In genomic region chr16:78742501-78743283, GRCh38 we compare ENCODE assay signal across 9 cellular contexts.
A peak's percentile ranks its signal among the peaks of the same experiment; 100 is the strongest.
DNase-seq lines count a peak whose midpoint lies in the region; ATAC-seq, FAIRE-seq and TF ChIP-seq lines count a peak whose summit lies in the region.
"Had no signal": no experiment of that assay in that cellular context is flagged by ENCODE, and none has a peak within 500 bp of the region (broad histone marks: within the 10 kb centered on the region; RNA-seq: fewer than 3 reads in every experiment).

No MANE protein-coding gene starts in this region.

- H3K9me3 Mint-ChIP-seq in type B pancreatic cell (peaks cover 5% of the 10 kb centered on the region), mesothelial cell of epicardium (no peaks in the 10 kb centered on the region)

- RAD21 ChIA-PET in GM12878 (lab: Charles Lee; ENCODE audit: unreplicated experiment), result interaction anchor here (0.6 kb wide), 1 partner anchor 27 kb away, joined by 3 read pairs; no protein-coding TSS in a partner anchor

- peak overlapping the region; percentile 50; the same call in 1 of the 2 replicates for H3K4me3 ChIP-seq in GM12878
- H3K4me3 ChIP-seq: pancreas had no signal

- H3K27me3 ChIP-seq in GM12878 (replicated peaks in 1 of 2; ENCODE audit: control insufficient read depth in 2 of 2, insufficient read depth in 2 of 2, low read length in 1 of 2), result 0 out of 4 replicates have a peak, but pooled peaks cover 0 to 3% of the 10 kb centered on the region in 2 experiments
- H3K27me3 ChIP-seq: pancreas had no signal

- H2AFZ ChIP-seq in GM12878 (ENCODE audit: control insufficient read depth, low read depth, low read length), result peak overlapping the region; percentile 78

- BruUV-seq in GM12878 (replicated peaks; lab: Mats Ljungman, UMichigan), result no TSS peak

- DNase-seq in GM19239 (ENCODE audit: insufficient read length, low spot score) (peak; percentile 54), T1000 (lab: John Stamatoyannopoulos, UW) (peak; percentile 43), GM12878 (ENCODE audit: low read depth, low spot score) (peak; percentile 83), type B pancreatic cell (ENCODE audit: extremely low spot score, unreplicated experiment) (no peak), mesothelial cell of epicardium (ENCODE audit: low spot score in 2 of 2, unreplicated experiment in 2 of 2) (no peak), DMS79 treated with DMSO at 0.1 percent for 48 hours (lab: John Stamatoyannopoulos, UW) (no peak)
- peak; percentile 45 to 50 for DNase-seq in stimulated activated CD4-positive, alpha-beta T cell treated with anti-CD3 and anti-CD28 coated beads, Interleukin-1b, Interleukin-23, amount 100 ng/mL, for 1 hour (ENCODE audit: low read depth in 2 of 2)

- FAIRE-seq in GM19239 (lab: Jason Lieb, UNC) (peak; percentile 98), GM12878 (lab: Jason Lieb, UNC) (peak; percentile 87)
- FAIRE-seq: pancreas had no signal

- no peaks in the 10 kb centered on the region for H4K20me1 ChIP-seq in GM12878 (ENCODE audit: control insufficient read depth, insufficient read depth)

- H3K36me3 Mint-ChIP-seq in type B pancreatic cell, result no peaks in the 10 kb centered on the region
- H3K36me3 Mint-ChIP-seq in mesothelial cell of epicardium, result no peaks in the 10 kb centered on the region

- TF ChIP-seq CTCF in GM12878 (IDR thresholded peaks at IDR 0.05 in 2 of 3, conservative IDR thresholded peaks at IDR 0.05 in 1 of 3; ENCODE audit: control insufficient read depth in 2 of 3, extremely low read depth in 1 of 3, insufficient read depth in 1 of 3, low read depth in 3 of 3, low read length in 3 of 3), result no peak
- no peak for TF ChIP-seq CTCF in type B pancreatic cell (conservative IDR thresholded peaks at IDR 0.05)
- no peak for TF ChIP-seq CTCF in mesothelial cell of epicardium (IDR thresholded peaks at IDR 0.05; ENCODE audit: unreplicated experiment)

- H3K9me3 ChIP-seq in GM12878 (replicated peaks; ENCODE audit: control insufficient read depth, insufficient read depth, low read length), result no peaks in the 10 kb centered on the region
- H3K9me3 ChIP-seq: pancreas had no signal

- intact Hi-C loops in GM12878 (cut with micrococcal nuclease; ENCODE audit: unreplicated experiment), result loop anchor here (1.0 kb wide), 1 partner anchor 19 kb away; no protein-coding TSS in a partner anchor

- peaks cover 13% of the 10 kb centered on the region for H3K4me1 ChIP-seq in GM12878 (ENCODE audit: control insufficient read depth, insufficient read depth, low read length)
- H3K4me1 ChIP-seq: pancreas had no signal

- H3K4me2 ChIP-seq in GM12878 (ENCODE audit: control insufficient read depth, insufficient read depth), result peak overlapping the region; percentile 39

- SMC1A ChIA-PET in GM12878 (lab: Charles Lee; ENCODE audit: uncharacterized antibody, unreplicated experiment), result no interaction called here

- peak; percentile 50 to 69; a peak in 2 of 4 replicates for TF ChIP-seq EP300 in GM12878 (IDR thresholded peaks at IDR 0.05; ENCODE audit: borderline replicate concordance in 1 of 2, control insufficient read depth in 1 of 2, low read depth in 2 of 2, low read length in 2 of 2)

- WGBS in GM12878 (ENCODE audit: insufficient coverage, insufficient replicate concordance, low lambda C conversion rate, missing lambda C conversion rate), result 1% methylated on average over 21 of the region's 21 CpGs

- H3K4me3 Mint-ChIP-seq in type B pancreatic cell, result no peak overlapping the region
- no peak overlapping the region for H3K4me3 Mint-ChIP-seq in mesothelial cell of epicardium

- no peak overlapping the region for H3K27ac Mint-ChIP-seq in type B pancreatic cell
- H3K27ac Mint-ChIP-seq in mesothelial cell of epicardium, result no peak overlapping the region

- H3K27ac ChIP-seq in GM12878 (ENCODE audit: control insufficient read depth, insufficient read depth), result peak overlapping the region; percentile 82

- no peaks in the 10 kb centered on the region for H3K36me3 ChIP-seq in GM12878 (ENCODE audit: control insufficient read depth in 2 of 2, insufficient read depth in 2 of 2, low read length in 1 of 2)
- H3K36me3 ChIP-seq: pancreas had no signal

- CTCF ChIA-PET in GM12878 (lab: Yijun Ruan, JAX), result no interaction called here

- in situ Hi-C loops in GM12878 (cut with MboI), result no loop called here

- peaks cover 18% of the 10 kb centered on the region for H3K4me1 Mint-ChIP-seq in type B pancreatic cell (ENCODE audit: unreplicated experiment)
- H3K4me1 Mint-ChIP-seq in mesothelial cell of epicardium, result peaks cover 23% of the 10 kb centered on the region

- POLR2A ChIA-PET in GM12878 (lab: Charles Lee), result interaction anchor here (1.0 kb wide), 1 partner anchor 19 kb away, joined by 3 read pairs; no protein-coding TSS in a partner anchor

- H3K9ac ChIP-seq in GM12878 (ENCODE audit: control insufficient read depth, insufficient read depth, low read length), result peak overlapping the region; percentile 49; the same call in 1 of the 2 replicates

- H3K27me3 Mint-ChIP-seq in type B pancreatic cell (no peaks in the 10 kb centered on the region), mesothelial cell of epicardium (ENCODE audit: low read depth) (no peaks in the 10 kb centered on the region)

- TF ChIP-seq POLR2A in GM12878 (IDR thresholded peaks at IDR 0.05; ENCODE audit: low read depth, low read length), result peak; percentile 63

- ATAC-seq in HG03097 (IDR thresholded peaks at IDR 0.05; ENCODE audit: low FRiP score, unreplicated experiment) (peak; percentile 93), GM12878 (peak; percentile 97)

- H3K79me2 ChIP-seq in GM12878 (ENCODE audit: control insufficient read depth, insufficient read depth, low read length), result no peaks in the 10 kb centered on the region

- 0 out of 2 replicates have a peak, but pooled peaks have one; percentile 13 for TF ChIP-seq RAD21 in GM12878 (IDR thresholded peaks at IDR 0.05; ENCODE audit: insufficient read depth, low read depth, low read length)

TF ChIP-seq in GM12878, 131 proteins besides CTCF, POLR2A, EP300 and RAD21 (continues in another document):
- peak; percentile 77 for TF ChIP-seq IKZF1 (conservative IDR thresholded peaks at IDR 0.05)
- TF ChIP-seq SRF (IDR thresholded peaks at IDR 0.05; ENCODE audit: low read depth in 2 of 2, low read length in 2 of 2), result no peak
- TF ChIP-seq YBX1 (IDR thresholded peaks at IDR 0.05), result no peak
- TF ChIP-seq EGR1 (IDR thresholded peaks at IDR 0.05; ENCODE audit: borderline replicate concordance in 1 of 2, low read depth in 2 of 2, low read length in 2 of 2), result 0 out of 3 replicates have a peak, but pooled peaks of 1 of the 2 experiments have one; percentile 2
- TF ChIP-seq MEF2B (IDR thresholded peaks at IDR 0.05; ENCODE audit: partially characterized antibody, poor library complexity, severe bottlenecking), result peak; percentile 57
- TF ChIP-seq GATAD2B (conservative IDR thresholded peaks at IDR 0.05; ENCODE audit: low read depth), result 0 out of 2 replicates have a peak, but pooled peaks have one; percentile 49
- TF ChIP-seq RB1 (IDR thresholded peaks at IDR 0.05; ENCODE audit: borderline replicate concordance), result no peak
- no peak for TF ChIP-seq SMAD1 (IDR thresholded peaks at IDR 0.05; ENCODE audit: low read depth, partially characterized antibody)
- TF ChIP-seq ZNF24 (IDR thresholded peaks at IDR 0.05), result no peak
- TF ChIP-seq HSF1 (IDR thresholded peaks at IDR 0.05; ENCODE audit: low read depth, low read length), result no peak
- 0 out of 2 replicates have a peak, but pooled peaks have one; percentile 61 for TF ChIP-seq NBN (IDR thresholded peaks at IDR 0.05)
- peak; percentile 21 to 54; a peak in 2 of 4 replicates for TF ChIP-seq BHLHE40 (IDR thresholded peaks at IDR 0.05; ENCODE audit: borderline replicate concordance in 1 of 2, low read depth in 2 of 2, low read length in 1 of 2)
- peak; percentile 66; the same call in 1 of the 2 replicates for TF ChIP-seq DPF2 (IDR thresholded peaks at IDR 0.05)
- peak; percentile 51 for TF ChIP-seq CREM (IDR thresholded peaks at IDR 0.05; ENCODE audit: low read depth)
- peak; percentile 62; the same call in 1 of the 2 replicates for TF ChIP-seq TCF12 (IDR thresholded peaks at IDR 0.05; ENCODE audit: low read depth, low read length)
- no peak for TF ChIP-seq PKNOX1 (IDR thresholded peaks at IDR 0.05)

Comparison
In these comparisons a context has a peak if more than half of its experiments do, and no peak if none do; other contexts are left out.
1. DNase-seq: peak in GM19239 (single experiment), T1000 (single experiment), GM12878 (single experiment) and stimulated activated CD4-positive, alpha-beta T cell treated with anti-CD3 and anti-CD28 coated beads, Interleukin-1b, Interleukin-23, amount 100 ng/mL, for 1 hour (2 of 2); none in type B pancreatic cell (single experiment), mesothelial cell of epicardium (0 of 2) and DMS79 treated with DMSO at 0.1 percent for 48 hours (single experiment).